ENCODE assay signal across 25 cellular contexts in the genomic region with DNA sequence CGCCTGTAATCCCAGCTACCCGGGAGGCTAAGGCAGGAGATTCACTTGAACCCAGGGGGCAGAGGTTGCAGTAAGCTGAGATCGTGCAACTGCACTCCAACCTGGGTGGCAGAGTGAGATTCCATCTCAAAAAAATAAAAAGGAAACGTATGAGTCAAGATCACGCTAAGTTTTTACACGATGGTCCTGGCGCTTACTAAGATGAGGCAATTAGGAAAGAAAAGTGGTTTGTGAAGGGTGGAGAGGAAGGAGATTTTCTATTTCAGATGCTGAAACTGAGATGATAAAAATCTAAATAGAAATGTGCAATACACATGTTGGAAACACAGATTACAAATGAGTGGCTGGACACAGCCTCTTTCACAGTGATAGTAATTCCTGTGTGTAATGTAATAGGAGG.
DNase-seq lines count a peak whose midpoint lies in the region; ATAC-seq and TF ChIP-seq lines count a peak whose summit lies in the region.
"Had no signal": no experiment of that assay in that cellular context is flagged by ENCODE, and none has a peak within 500 bp of the region (broad histone marks: within the 10 kb centered on the region; RNA-seq: fewer than 3 reads in every experiment).

No MANE protein-coding gene starts in this region.

- DNase-seq in activated CD8-positive, alpha-beta T cell treated with anti-CD3 and anti-CD28 coated beads, Interleukin-2, amount 10 ng/mL, durations not matched to agents 7 days and 5 days, result no peak
- no peak for DNase-seq in activated CD8-positive, alpha-beta T cell treated with anti-CD3 and anti-CD28 coated beads for 36 hours
- peak; percentile 11 for DNase-seq in EH (ENCODE audit: low read depth)
- no peak for DNase-seq in activated T-helper 1 cell treated with anti-CD3 and anti-CD28 coated beads, Interleukin-12 subunit alpha, Interleukin-12 subunit beta, Interleukin-2, Interleukin-4 antibody, amounts not matched to agents 30 ng/mL and 10 ng/mL and 1 ng/mL, durations not matched to agents 14 hours and 24 hours and 36 hours (ENCODE audit: low spot score)
- no peak for DNase-seq in naive B cell
- DNase-seq in NCI-H2171 (lab: John Stamatoyannopoulos, UW), result no peak
- DNase-seq: CD8-positive, alpha-beta T cell; cortex of kidney; effector memory CD4-positive, alpha-beta T cell; glutamatergic neuron; KBM-7; mammary epithelial cell; NCI-H1417; NCI-H2029 treated with DMSO at 0.1 percent for 48 hours; NCI-H2227 treated with DMSO at 0.1 percent for 48 hours; NCI-H748 treated with DMSO at 0.1 percent for 48 hours; ovary; Peyer's patch; retina; SHP77; stimulated activated naive B cell treated with anti-CD40 and anti-IgM and Interleukin-4, amounts not matched to agents 10 μg/mL and 1 μg/mL and 100 μg/mL, for 72 hours; testis had no signal

- CTCF ChIA-PET in activated CD8-positive, alpha-beta T cell treated with anti-CD3 and anti-CD28 coated beads, Interleukin-2, amount 10 ng/mL, durations not matched to agents 7 days and 5 days (lab: Charles Lee), result no interaction called here
- CTCF ChIA-PET in activated CD8-positive, alpha-beta T cell treated with anti-CD3 and anti-CD28 coated beads for 36 hours (lab: Charles Lee), result no interaction called here

- H3K36me3 Mint-ChIP-seq in activated CD8-positive, alpha-beta T cell treated with anti-CD3 and anti-CD28 coated beads, Interleukin-2, amount 10 ng/mL, durations not matched to agents 7 days and 5 days (ENCODE audit: low read depth), result peaks cover 54% of the 10 kb centered on the region
- H3K36me3 Mint-ChIP-seq in activated CD8-positive, alpha-beta T cell treated with anti-CD3 and anti-CD28 coated beads for 36 hours (ENCODE audit: low read depth), result peaks cover 39% of the 10 kb centered on the region
- H3K36me3 Mint-ChIP-seq in activated T-helper 1 cell treated with anti-CD3 and anti-CD28 coated beads, Interleukin-12 subunit alpha, Interleukin-12 subunit beta, Interleukin-2, Interleukin-4 antibody, amounts not matched to agents 30 ng/mL and 10 ng/mL and 1 ng/mL, durations not matched to agents 14 hours and 24 hours and 36 hours (ENCODE audit: low read depth), result peaks cover 47% of the 10 kb centered on the region
- H3K36me3 Mint-ChIP-seq in naive B cell, result peaks cover 27 to 45% of the 10 kb centered on the region in 2 donors

- peaks cover 10% of the 10 kb centered on the region for H3K4me1 Mint-ChIP-seq in activated CD8-positive, alpha-beta T cell treated with anti-CD3 and anti-CD28 coated beads, Interleukin-2, amount 10 ng/mL, durations not matched to agents 7 days and 5 days (ENCODE audit: low read depth)
- peaks cover 7% of the 10 kb centered on the region for H3K4me1 Mint-ChIP-seq in activated CD8-positive, alpha-beta T cell treated with anti-CD3 and anti-CD28 coated beads for 36 hours (ENCODE audit: low read depth)
- H3K4me1 Mint-ChIP-seq in activated T-helper 1 cell treated with anti-CD3 and anti-CD28 coated beads, Interleukin-12 subunit alpha, Interleukin-12 subunit beta, Interleukin-2, Interleukin-4 antibody, amounts not matched to agents 30 ng/mL and 10 ng/mL and 1 ng/mL, durations not matched to agents 14 hours and 24 hours and 36 hours (ENCODE audit: low read depth), result peaks cover 13% of the 10 kb centered on the region
- peaks cover 0 to 11% (median 5%) of the 10 kb centered on the region in 3 donors for H3K4me1 Mint-ChIP-seq in naive B cell
- H3K4me1 Mint-ChIP-seq: B cell had no signal

- intact Hi-C loops in activated CD8-positive, alpha-beta T cell treated with anti-CD3 and anti-CD28 coated beads for 36 hours (cut with micrococcal nuclease), result no loop called here
- intact Hi-C loops in activated T-helper 1 cell treated with anti-CD3 and anti-CD28 coated beads, Interleukin-12 subunit alpha, Interleukin-12 subunit beta, Interleukin-2, Interleukin-4 antibody, amounts not matched to agents 30 ng/mL and 10 ng/mL and 1 ng/mL, durations not matched to agents 14 hours and 24 hours and 36 hours (cut with micrococcal nuclease), result no loop called here

- no peaks in the 10 kb centered on the region for H3K9me3 Mint-ChIP-seq in activated CD8-positive, alpha-beta T cell treated with anti-CD3 and anti-CD28 coated beads, Interleukin-2, amount 10 ng/mL, durations not matched to agents 7 days and 5 days (ENCODE audit: insufficient read depth)
- no peaks in the 10 kb centered on the region for H3K9me3 Mint-ChIP-seq in activated CD8-positive, alpha-beta T cell treated with anti-CD3 and anti-CD28 coated beads for 36 hours
- H3K9me3 Mint-ChIP-seq in activated T-helper 1 cell treated with anti-CD3 and anti-CD28 coated beads, Interleukin-12 subunit alpha, Interleukin-12 subunit beta, Interleukin-2, Interleukin-4 antibody, amounts not matched to agents 30 ng/mL and 10 ng/mL and 1 ng/mL, durations not matched to agents 14 hours and 24 hours and 36 hours, result no peaks in the 10 kb centered on the region
- H3K9me3 Mint-ChIP-seq in naive B cell, result no peaks in the 10 kb centered on the region
- H3K9me3 Mint-ChIP-seq: activated T-helper 17 cell treated with anti-CD3 and anti-CD28 coated beads, Interleukin-2, amount 50 U/mL, for 72 hours; CD8-positive, alpha-beta T cell; stimulated activated naive B cell treated with anti-CD40 and anti-IgM and Interleukin-4, amounts not matched to agents 10 μg/mL and 1 μg/mL and 100 μg/mL, for 72 hours had no signal

- H3K27ac Mint-ChIP-seq in activated CD8-positive, alpha-beta T cell treated with anti-CD3 and anti-CD28 coated beads, Interleukin-2, amount 10 ng/mL, durations not matched to agents 7 days and 5 days, result peak overlapping the region; percentile 32
- H3K27ac Mint-ChIP-seq in activated CD8-positive, alpha-beta T cell treated with anti-CD3 and anti-CD28 coated beads for 36 hours, result no peak overlapping the region
- H3K27ac Mint-ChIP-seq in activated T-helper 1 cell treated with anti-CD3 and anti-CD28 coated beads, Interleukin-12 subunit alpha, Interleukin-12 subunit beta, Interleukin-2, Interleukin-4 antibody, amounts not matched to agents 30 ng/mL and 10 ng/mL and 1 ng/mL, durations not matched to agents 14 hours and 24 hours and 36 hours, result peak overlapping the region; percentile 55
- peak overlapping the region in 5 of 6 donors; percentile 1 to 60 (median 28) for H3K27ac Mint-ChIP-seq in naive B cell
- H3K27ac Mint-ChIP-seq: activated T-helper 17 cell treated with anti-CD3 and anti-CD28 coated beads, Interleukin-2, amount 50 U/mL, for 72 hours; CD8-positive, alpha-beta T cell had no signal

- no peak overlapping the region for H3K4me3 Mint-ChIP-seq in activated CD8-positive, alpha-beta T cell treated with anti-CD3 and anti-CD28 coated beads, Interleukin-2, amount 10 ng/mL, durations not matched to agents 7 days and 5 days
- H3K4me3 Mint-ChIP-seq in activated CD8-positive, alpha-beta T cell treated with anti-CD3 and anti-CD28 coated beads for 36 hours, result no peak overlapping the region
- H3K4me3 Mint-ChIP-seq in activated T-helper 1 cell treated with anti-CD3 and anti-CD28 coated beads, Interleukin-12 subunit alpha, Interleukin-12 subunit beta, Interleukin-2, Interleukin-4 antibody, amounts not matched to agents 30 ng/mL and 10 ng/mL and 1 ng/mL, durations not matched to agents 14 hours and 24 hours and 36 hours, result no peak overlapping the region
- H3K4me3 Mint-ChIP-seq in naive B cell, result no peak overlapping the region
- H3K4me3 Mint-ChIP-seq: activated T-helper 17 cell treated with anti-CD3 and anti-CD28 coated beads, Interleukin-2, amount 50 U/mL, for 72 hours; B cell; CD8-positive, alpha-beta T cell; stimulated activated naive B cell treated with anti-CD40 and anti-IgM and Interleukin-4, amounts not matched to agents 10 μg/mL and 1 μg/mL and 100 μg/mL, for 72 hours had no signal

- POLR2A ChIA-PET in activated CD8-positive, alpha-beta T cell treated with anti-CD3 and anti-CD28 coated beads, Interleukin-2, amount 10 ng/mL, durations not matched to agents 7 days and 5 days (lab: Charles Lee), result no interaction called here
- POLR2A ChIA-PET in activated CD8-positive, alpha-beta T cell treated with anti-CD3 and anti-CD28 coated beads for 36 hours (lab: Charles Lee), result no interaction called here

- no peaks in the 10 kb centered on the region for H3K27me3 Mint-ChIP-seq in activated CD8-positive, alpha-beta T cell treated with anti-CD3 and anti-CD28 coated beads, Interleukin-2, amount 10 ng/mL, durations not matched to agents 7 days and 5 days (ENCODE audit: low read depth)
- no peaks in the 10 kb centered on the region for H3K27me3 Mint-ChIP-seq in activated CD8-positive, alpha-beta T cell treated with anti-CD3 and anti-CD28 coated beads for 36 hours
- no peaks in the 10 kb centered on the region for H3K27me3 Mint-ChIP-seq in activated T-helper 1 cell treated with anti-CD3 and anti-CD28 coated beads, Interleukin-12 subunit alpha, Interleukin-12 subunit beta, Interleukin-2, Interleukin-4 antibody, amounts not matched to agents 30 ng/mL and 10 ng/mL and 1 ng/mL, durations not matched to agents 14 hours and 24 hours and 36 hours (ENCODE audit: insufficient read depth)
- H3K27me3 Mint-ChIP-seq in naive B cell, result no peaks in the 10 kb centered on the region
- H3K27me3 Mint-ChIP-seq: activated T-helper 17 cell treated with anti-CD3 and anti-CD28 coated beads, Interleukin-2, amount 50 U/mL, for 72 hours; B cell; stimulated activated naive B cell treated with anti-CD40 and anti-IgM and Interleukin-4, amounts not matched to agents 10 μg/mL and 1 μg/mL and 100 μg/mL, for 72 hours had no signal

- no peak for ATAC-seq in activated CD8-positive, alpha-beta T cell treated with anti-CD3 and anti-CD28 coated beads, Interleukin-2, amount 10 ng/mL, durations not matched to agents 7 days and 5 days
- ATAC-seq in activated CD8-positive, alpha-beta T cell treated with anti-CD3 and anti-CD28 coated beads for 36 hours, result no peak
- no peak for ATAC-seq in naive B cell (ENCODE audit: low read depth in 2 of 2)
- no peak for ATAC-seq in HG02610 (IDR thresholded peaks at IDR 0.05; ENCODE audit: unreplicated experiment)
- ATAC-seq: activated T-helper 17 cell treated with anti-CD3 and anti-CD28 coated beads, Interleukin-2, amount 50 U/mL, for 72 hours; CD8-positive, alpha-beta T cell; stimulated activated naive B cell treated with anti-CD40 and anti-IgM and Interleukin-4, amounts not matched to agents 10 μg/mL and 1 μg/mL and 100 μg/mL, for 72 hours had no signal

- TF ChIP-seq CTCF in activated CD8-positive, alpha-beta T cell treated with anti-CD3 and anti-CD28 coated beads for 36 hours (IDR thresholded peaks at IDR 0.05), result no peak
